17 cellular contexts compared by ENCODE assay signal in the genomic region with DNA sequence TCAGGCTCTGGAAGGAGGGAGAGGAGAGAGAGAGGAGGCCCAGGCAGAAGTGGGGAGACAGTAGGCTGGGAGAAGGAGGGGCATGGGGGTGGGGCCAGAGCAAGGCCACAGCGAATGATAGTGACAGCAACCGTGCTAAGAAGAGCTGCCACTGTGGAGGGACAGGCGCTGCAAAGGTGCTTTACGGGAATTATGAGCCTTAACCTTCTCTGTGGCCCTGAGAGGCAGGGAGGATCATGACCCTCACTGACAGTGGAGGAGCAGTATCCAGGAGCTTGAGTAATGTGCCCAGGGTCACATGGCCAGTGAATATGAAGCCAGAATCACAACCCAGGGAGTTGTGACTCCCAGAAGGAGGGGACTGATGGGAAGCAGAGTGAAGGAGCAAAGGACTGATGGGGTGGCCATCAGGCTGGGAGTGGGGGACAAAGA. TPM values are rescaled to one million over a fixed set of nuclear protein-coding genes. Genes with fewer than 3 reads are reported as not detected.
A peak's percentile ranks its signal among the peaks of the same experiment; 100 is the strongest.
DNase-seq lines count a peak whose midpoint lies in the region; ATAC-seq, FAIRE-seq and TF ChIP-seq lines count a peak whose summit lies in the region.
"Had no signal": no experiment of that assay in that cellular context is flagged by ENCODE, and none has a peak within 500 bp of the region (broad histone marks: within the 10 kb centered on the region; RNA-seq: fewer than 3 reads in every experiment).

No MANE protein-coding gene starts in this region.

- H3K9me3 ChIP-seq in A549: no peaks in the 10 kb centered on the region
- H3K9me3 ChIP-seq in NT2/D1 (ENCODE audit: insufficient read depth, low read length): no peaks in the 10 kb centered on the region
- H3K9me3 ChIP-seq in gastroesophageal sphincter: no peaks in the 10 kb centered on the region
- no peaks in the 10 kb centered on the region for H3K9me3 ChIP-seq in testis
- H3K9me3 ChIP-seq: MG63 had no signal

- H3K4me2 ChIP-seq in A549: peak overlapping the region; percentile 50; the same call in 1 of the 3 replicates

- no peak for TF ChIP-seq RAD21 in A549 (conservative IDR thresholded peaks at IDR 0.05 in 1 of 2, IDR thresholded peaks at IDR 0.05 in 1 of 2)

- TF ChIP-seq POLR2A in A549 (IDR thresholded peaks at IDR 0.05; ENCODE audit: low read length) (no peak), gastroesophageal sphincter (IDR thresholded peaks at IDR 0.05) (no peak), testis (IDR thresholded peaks at IDR 0.05) (no peak)

- no peak for DNase-seq in A549 (ENCODE audit: low read depth in 1 of 2, low spot score in 1 of 2)
- DNase-seq in NT2/D1 (ENCODE audit: low read depth, low spot score): no peak
- no peak for DNase-seq in progenitor cell of endocrine pancreas (ENCODE audit: low spot score, unreplicated experiment)
- DNase-seq in NCI-H524 treated with DMSO at 0.1 percent for 48 hours (lab: John Stamatoyannopoulos, UW): no peak
- no peak for DNase-seq in testis
- DNase-seq in NCI-H2107 (lab: John Stamatoyannopoulos, UW): no peak
- DNase-seq in HEK293T (ENCODE audit: extremely low spot score): no peak
- DNase-seq: activated CD8-positive, alpha-beta T cell treated with anti-CD3 and anti-CD28 coated beads for 36 hours; activated T-cell treated with anti-CD3 and anti-CD28 coated beads, Interleukin-2, amount 50 U/mL, for 4 hours; left colon; MG63; stimulated activated CD4-positive, alpha-beta T cell treated with anti-CD3 and anti-CD28 coated beads, Interleukin-2, amount 100 ng/mL, for 48 hours had no signal

- TF ChIP-seq CTCF in A549 (IDR thresholded peaks at IDR 0.05) (no peak), gastroesophageal sphincter (IDR thresholded peaks at IDR 0.05) (no peak), progenitor cell of endocrine pancreas (IDR thresholded peaks at IDR 0.05; ENCODE audit: unreplicated experiment) (no peak), testis (IDR thresholded peaks at IDR 0.05) (no peak)

- CTCF ChIA-PET in A549 (lab: Yijun Ruan, JAX): interaction anchor here (0.6 to 15.0 kb wide), 21 partner anchors 11 to 661 kb away, joined by 3 to 699 read pairs (median 11); partner anchors contain the start of genes ID3 and RPL11
- CTCF ChIA-PET in HEK293T (lab: Yijun Ruan, JAX): interaction anchor here (1.4 to 4.4 kb wide), 7 partner anchors 10 to 141 kb away, joined by 4 to 51 read pairs (median 9); no protein-coding TSS in a partner anchor

- H3K4me1 ChIP-seq in A549 (peaks cover 25% of the 10 kb centered on the region), NT2/D1 (ENCODE audit: insufficient read depth, insufficient read length) (peaks cover 3% of the 10 kb centered on the region), gastroesophageal sphincter (peaks cover 0 to 33% (median 3%) of the 10 kb centered on the region in 3 donors), testis (peaks cover 16% of the 10 kb centered on the region)

- peak in 1 of 2 experiments; percentile 10; a peak in 3 of 6 replicates for ATAC-seq in A549
- peak; percentile 28 for ATAC-seq in gastroesophageal sphincter

- H3K27ac Mint-ChIP-seq in progenitor cell of endocrine pancreas: peak overlapping the region; percentile 67
- H3K27ac Mint-ChIP-seq: T-helper 17 cell had no signal

- H3K27me3 ChIP-seq in NT2/D1 (ENCODE audit: insufficient read depth, insufficient read length) (no peaks in the 10 kb centered on the region), gastroesophageal sphincter (no peaks in the 10 kb centered on the region), testis (no peaks in the 10 kb centered on the region)
- H3K27me3 ChIP-seq: MG63 had no signal

- H3K9me3 Mint-ChIP-seq in progenitor cell of endocrine pancreas (ENCODE audit: low read depth): no peaks in the 10 kb centered on the region
- H3K9me3 Mint-ChIP-seq: activated CD8-positive, alpha-beta T cell treated with anti-CD3 and anti-CD28 coated beads for 36 hours; activated naive CD4-positive, alpha-beta T cell treated with anti-CD3 and anti-CD28 coated beads, Interleukin-2, amount 50 U/mL, for 24 hours; activated T-cell treated with anti-CD3 and anti-CD28 coated beads, Interleukin-2, amount 50 U/mL, for 4 hours; CD4-positive, alpha-beta T cell had no signal

- no peaks in the 10 kb centered on the region for H3K27me3 Mint-ChIP-seq in progenitor cell of endocrine pancreas
- H3K27me3 Mint-ChIP-seq: activated CD8-positive, alpha-beta T cell treated with anti-CD3 and anti-CD28 coated beads for 36 hours; activated naive CD4-positive, alpha-beta T cell treated with anti-CD3 and anti-CD28 coated beads, Interleukin-2, amount 50 U/mL, for 24 hours; CD4-positive, alpha-beta T cell; T-helper 17 cell had no signal

- H3K4me3 ChIP-seq in A549: no peak overlapping the region
- H3K4me3 ChIP-seq in NT2/D1 (ENCODE audit: insufficient read length, low read depth): no peak overlapping the region
- no peak overlapping the region for H3K4me3 ChIP-seq in gastroesophageal sphincter
- no peak overlapping the region for H3K4me3 ChIP-seq in testis
- H3K4me3 ChIP-seq: coronary artery, MG63 had no signal

- no peak for FAIRE-seq in A549 (lab: Jason Lieb, UNC)

- H3K4me1 Mint-ChIP-seq in progenitor cell of endocrine pancreas (ENCODE audit: low read depth): peaks cover 25% of the 10 kb centered on the region

- intact Hi-C loops in testis (cut with DNase I; ENCODE audit: low total_unique reads): loop anchor here (5.0 kb wide), 1 partner anchor 96 kb away; no protein-coding TSS in a partner anchor

- POLR2A ChIA-PET in A549 (lab: Yijun Ruan, JAX): interaction anchor here (2.5 kb wide), 1 partner anchor 79 kb away, joined by 26 read pairs; the partner anchor contains the start of gene ID3
- POLR2A ChIA-PET in HEK293T (lab: Yijun Ruan, JAX): interaction anchor here (1.3 to 3.7 kb wide), 2 partner anchors 79 to 88 kb away, joined by 4 to 33 read pairs; partner anchors contain the start of gene ID3

- H3K36me3 ChIP-seq in NT2/D1 (ENCODE audit: insufficient read depth, insufficient read length, low read length) (no peaks in the 10 kb centered on the region), gastroesophageal sphincter (no peaks in the 10 kb centered on the region), testis (ENCODE audit: low read depth, missing control alignments) (no peaks in the 10 kb centered on the region)
- H3K36me3 ChIP-seq: MG63 had no signal

- H3K4me3 Mint-ChIP-seq in progenitor cell of endocrine pancreas (ENCODE audit: low read depth): no peak overlapping the region
- H3K4me3 Mint-ChIP-seq: activated CD8-positive, alpha-beta T cell treated with anti-CD3 and anti-CD28 coated beads for 36 hours; activated naive CD4-positive, alpha-beta T cell treated with anti-CD3 and anti-CD28 coated beads, Interleukin-2, amount 50 U/mL, for 24 hours; activated T-cell treated with anti-CD3 and anti-CD28 coated beads, Interleukin-2, amount 50 U/mL, for 4 hours; CD4-positive, alpha-beta T cell; T-helper 17 cell had no signal

- H3K9ac ChIP-seq in NT2/D1 (ENCODE audit: insufficient read length, low read depth): peak overlapping the region; percentile 8

- TF ChIP-seq EP300 in A549 (IDR thresholded peaks at IDR 0.05): no peak
- no peak for TF ChIP-seq EP300 in gastroesophageal sphincter (IDR thresholded peaks at IDR 0.05)

- no peaks in the 10 kb centered on the region for H3K36me3 Mint-ChIP-seq in progenitor cell of endocrine pancreas (ENCODE audit: insufficient read depth)
- H3K36me3 Mint-ChIP-seq: activated naive CD4-positive, alpha-beta T cell treated with anti-CD3 and anti-CD28 coated beads, Interleukin-2, amount 50 U/mL, for 24 hours had no signal

- H3K27ac ChIP-seq in A549 (peak overlapping the region; percentile 91 to 95), gastroesophageal sphincter (peak overlapping the region in 2 of 4 donors; percentile 19 to 63), testis (no peak overlapping the region)

- WGBS in A549 (ENCODE audit: missing lambda C conversion rate): 84% methylated on average over 4 of the region's 4 CpGs
- 73% methylated on average over 4 of the region's 4 CpGs; no CpG with 5 or more reads in 1 of the 2 donors for WGBS in gastroesophageal sphincter (ENCODE audit: low coverage in 1 of 2), 2 donors
- 37 to 60% methylated on average over 4 of the region's 4 CpGs for WGBS in testis, 2 donors

TF ChIP-seq in A549, 52 proteins besides CTCF, POLR2A, EP300 and RAD21 (continues in another document):
- TF ChIP-seq, protein P1, sequence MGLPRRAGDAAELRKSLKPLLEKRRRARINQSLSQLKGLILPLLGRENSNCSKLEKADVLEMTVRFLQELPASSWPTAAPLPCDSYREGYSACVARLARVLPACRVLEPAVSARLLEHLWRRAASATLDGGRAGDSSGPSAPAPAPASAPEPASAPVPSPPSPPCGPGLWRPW (IDR thresholded peaks at IDR 0.05): no peak
- TF ChIP-seq RFX5 (IDR thresholded peaks at IDR 0.05): no peak
- TF ChIP-seq, protein P2, sequence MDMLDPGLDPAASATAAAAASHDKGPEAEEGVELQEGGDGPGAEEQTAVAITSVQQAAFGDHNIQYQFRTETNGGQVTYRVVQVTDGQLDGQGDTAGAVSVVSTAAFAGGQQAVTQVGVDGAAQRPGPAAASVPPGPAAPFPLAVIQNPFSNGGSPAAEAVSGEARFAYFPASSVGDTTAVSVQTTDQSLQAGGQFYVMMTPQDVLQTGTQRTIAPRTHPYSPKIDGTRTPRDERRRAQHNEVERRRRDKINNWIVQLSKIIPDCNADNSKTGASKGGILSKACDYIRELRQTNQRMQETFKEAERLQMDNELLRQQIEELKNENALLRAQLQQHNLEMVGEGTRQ (IDR thresholded peaks at IDR 0.05): no peak

TF ChIP-seq in HEK293T, 16 proteins besides CTCF, POLR2A, EP300 and RAD21:
- TF ChIP-seq ARNT (IDR thresholded peaks at IDR 0.05) (no peak), ZNF384 (IDR thresholded peaks at IDR 0.05) (no peak), SUZ12 (IDR thresholded peaks at IDR 0.05) (no peak), HDGF (IDR thresholded peaks at IDR 0.05; ENCODE audit: borderline replicate concordance) (no peak), SP1 (IDR thresholded peaks at IDR 0.05) (no peak), L3MBTL2 (conservative IDR thresholded peaks at IDR 0.05) (no peak), NFRKB (IDR thresholded peaks at IDR 0.05) (no peak), BHLHE40 (IDR thresholded peaks at IDR 0.05; ENCODE audit: borderline replicate concordance) (no peak)

RNA-seq across cellular contexts. Expression of gene RPL11, which starts 53.4 kb away (rescaled TPM):
- polyA plus RNA-seq in A549 (2011; rRNA removed) (979 and 1,292 TPM in 2 replicates), A549 (2017; fragmentation: RNase III; extraction: RNeasy Plus Mini Kit Qiagen cat#74134 plus additional on column Dnase treatment) (1,260 to 1,335 TPM (median 1,329 TPM) in 3 replicates), testis (ENCODE audit: insufficient read depth, low read depth, low replicate concordance) (1,029 TPM)
- 858 and 1,073 TPM in 2 replicates for polyA plus RNA-seq in A549 (2012; cell fraction: cytosol; rRNA removed)
- polyA plus RNA-seq in A549 (2012; cell fraction: nucleus; rRNA removed): 136 and 263 TPM in 2 replicates
- polyA minus RNA-seq in A549 (2011; rRNA and poly(A)+ RNA removed): 305 and 306 TPM in 2 replicates
- total RNA-seq in gastroesophageal sphincter (1,000 to 10,000 TPM in 2 of 4 donors, 100 to 1,000 TPM in 2; 636 to 1,268 (median 935) TPM), progenitor cell of endocrine pancreas (1,136 and 1,157 TPM in 2 replicates), testis (100 to 1,000 TPM; 308 to 532 TPM)

Comparison
In these comparisons a context has a peak if more than half of its experiments do, and no peak if none do; other contexts are left out.
1. H3K27ac ChIP-seq: peak in A549 (2 of 2); none in testis (0 of 2).